ENCODE assay signal across 9 cellular contexts in the genomic region with DNA sequence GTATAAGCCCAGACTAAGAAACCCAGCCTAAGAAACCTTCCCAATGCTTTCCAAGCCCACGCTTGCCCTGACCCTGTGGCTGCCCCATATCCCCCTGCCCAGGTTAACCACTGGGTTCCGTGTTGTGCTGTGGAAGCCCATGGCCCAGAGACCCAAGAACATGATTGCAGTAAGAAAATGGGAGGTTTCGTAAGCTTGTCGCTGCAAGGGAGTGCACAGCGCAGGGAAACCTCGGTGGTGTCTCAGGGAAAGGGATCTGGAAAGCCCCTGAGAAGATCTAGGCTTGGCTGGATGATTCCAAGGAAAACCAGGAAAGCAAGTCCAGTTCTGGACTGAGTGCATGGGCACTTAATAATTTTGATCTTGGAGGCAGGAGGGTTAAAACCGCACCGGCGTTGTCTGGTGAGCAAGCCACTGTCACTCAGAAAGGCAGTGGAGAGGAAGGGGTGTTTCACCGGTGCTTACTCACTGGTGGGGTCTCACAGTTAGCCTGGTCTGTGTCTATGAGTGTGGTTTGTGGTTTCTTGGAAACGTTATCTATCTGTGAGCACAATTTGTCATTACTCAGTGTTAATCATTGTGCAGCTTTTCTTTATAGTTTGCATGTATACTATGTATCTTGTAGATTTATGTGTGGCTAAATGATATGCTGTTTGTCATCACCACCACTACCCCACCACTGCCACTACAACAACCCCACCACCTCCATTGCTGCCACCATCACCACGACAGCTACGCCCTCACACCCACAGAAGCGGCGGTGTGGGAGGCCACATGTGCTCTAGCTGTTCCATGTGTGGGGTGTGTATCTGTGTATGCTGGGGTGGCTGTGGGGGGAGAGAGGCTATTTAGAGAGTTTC. TPM values are rescaled to one million over a fixed set of nuclear protein-coding genes. Genes with fewer than 3 reads are reported as not detected.
DNase-seq lines count a peak whose midpoint lies in the region; ATAC-seq and TF ChIP-seq lines count a peak whose summit lies in the region.
"Had no signal": no experiment of that assay in that cellular context is flagged by ENCODE, and none has a peak within 500 bp of the region (broad histone marks: within the 10 kb centered on the region; RNA-seq: fewer than 3 reads in every experiment).

No MANE protein-coding gene starts in this region.

- no peaks in the 10 kb centered on the region for H3K36me3 ChIP-seq in vagina

- no peak for ATAC-seq in GM18502 (IDR thresholded peaks at IDR 0.05; ENCODE audit: poor library complexity, unreplicated experiment)

- DNase-seq in AG10803 (ENCODE audit: low read depth) (peak; percentile 45), HT1080 (ENCODE audit: low read depth) (peak; percentile 80), activated gamma-delta T cell treated with Interleukin-2 at 50 U/mL for 16 hours (peak; percentile 53), kidney tubule cell (ENCODE audit: low spot score) (peak; percentile 90), NCI-H82 (lab: John Stamatoyannopoulos, UW) (no peak), vagina (ENCODE audit: extremely low spot score in 2 of 2) (no peak), NCI-H2081 treated with DMSO at 0.1 percent for 48 hours (lab: John Stamatoyannopoulos, UW) (no peak)
- DNase-seq: NCI-H446 treated with DMSO at 0.1 percent for 48 hours had no signal

- H3K27ac ChIP-seq in vagina, result no peak overlapping the region

- H3K27me3 ChIP-seq in vagina, result no peaks in the 10 kb centered on the region

- TF ChIP-seq POLR2A in vagina (IDR thresholded peaks at IDR 0.05), result no peak

- peaks cover 48% of the 10 kb centered on the region for H3K4me1 ChIP-seq in vagina

- TF ChIP-seq CTCF in AG10803 (conservative IDR thresholded peaks at IDR 0.05; ENCODE audit: low read length), result no peak
- TF ChIP-seq CTCF in vagina (IDR thresholded peaks at IDR 0.05), result no peak

- H3K4me3 ChIP-seq in AG10803 (ENCODE audit: low read length) (no peak overlapping the region), vagina (no peak overlapping the region)

- H3K9me3 ChIP-seq in vagina, result no peaks in the 10 kb centered on the region

- intact Hi-C loops in vagina (cut with DNase I), result no loop called here

RNA-seq across cellular contexts. Expression of gene PRDM11, which starts 53.3 kb away (rescaled TPM):
- total RNA-seq in HT1080 (2014; rRNA removed; shearing (Covaris generic)), result 8.4 and 10.2 TPM in 2 replicates
- polyA plus RNA-seq in HT1080 (2015; cell fraction: cytosol; rRNA removed), result 1.7 and 2.3 TPM in 2 replicates
- 2.1 and 2.6 TPM in 2 replicates for polyA plus RNA-seq in HT1080 (2015; cell fraction: nucleus; rRNA removed)
- 15.2 TPM for total RNA-seq in vagina

Comparison
In these comparisons a context has a peak if more than half of its experiments do, and no peak if none do; other contexts are left out.
1. DNase-seq: peak in AG10803 (single experiment), HT1080 (single experiment), activated gamma-delta T cell treated with Interleukin-2 at 50 U/mL for 16 hours (single experiment) and kidney tubule cell (single experiment); none in NCI-H82 (single experiment), vagina (0 of 2) and NCI-H2081 treated with DMSO at 0.1 percent for 48 hours (single experiment).